ENCODE assay signal across 14 cellular contexts in the genomic region with DNA sequence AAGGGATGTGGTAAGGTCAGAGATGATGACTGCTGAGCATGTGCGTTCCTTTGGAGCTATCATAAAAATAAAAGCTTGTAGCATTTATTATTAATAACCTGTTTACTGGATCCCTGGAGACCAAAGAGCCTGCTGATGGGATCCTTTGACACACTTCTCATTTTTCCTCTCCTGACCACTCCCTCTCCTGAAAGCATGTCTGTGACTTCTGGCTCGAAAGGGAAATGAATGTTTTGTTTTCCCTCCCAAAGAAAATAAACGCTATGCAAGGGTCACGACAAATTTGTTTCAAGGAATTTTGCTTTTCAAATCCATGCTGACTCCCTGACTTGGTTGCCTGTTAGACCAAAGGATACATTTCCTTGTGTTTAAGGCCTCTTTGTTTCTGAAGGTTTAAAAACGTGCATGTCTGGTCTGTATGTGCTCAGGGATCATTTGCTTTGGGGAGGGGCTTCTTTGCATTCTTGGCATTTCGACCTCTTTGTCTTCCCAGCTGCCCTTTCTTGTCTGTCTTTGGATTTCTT.
DNase-seq lines count a peak whose midpoint lies in the region; TF ChIP-seq lines count a peak whose summit lies in the region.
"Had no signal": no experiment of that assay in that cellular context is flagged by ENCODE, and none has a peak within 500 bp of the region (broad histone marks: within the 10 kb centered on the region; RNA-seq: fewer than 3 reads in every experiment).

No MANE protein-coding gene starts in this region.

- H3K4me3 ChIP-seq in right atrium auricular region (no peak overlapping the region), neuron (ENCODE audit: low read length) (peak overlapping the region; percentile 3), uterus (no peak overlapping the region)
- H3K4me3 ChIP-seq: Peyer's patch had no signal

- H3K36me3 Mint-ChIP-seq in immature natural killer cell = no peaks in the 10 kb centered on the region
- H3K36me3 Mint-ChIP-seq: naive B cell had no signal

- H3K4me1 Mint-ChIP-seq in immature natural killer cell = no peaks in the 10 kb centered on the region
- H3K4me1 Mint-ChIP-seq: naive B cell had no signal

- DNase-seq in EL (peak; percentile 50), SK-N-DZ (ENCODE audit: low spot score) (peak; percentile 29), right atrium auricular region (ENCODE audit: low spot score) (no peak), immature natural killer cell (no peak), uterus (no peak), DMS53 treated with DMSO at 0.1 percent for 48 hours (lab: John Stamatoyannopoulos, UW; ENCODE audit: unreplicated experiment) (no peak), HuH-7.5 (ENCODE audit: low spot score) (no peak)
- DNase-seq: activated CD4-positive, alpha-beta T cell treated with anti-CD3 and anti-CD28 coated beads for 48 hours; naive B cell; NCI-H446 treated with DMSO at 0.1 percent for 48 hours; Peyer's patch; stimulated activated CD8-positive, alpha-beta memory T cell treated with anti-CD3 and anti-CD28 coated beads, Interleukin-4, amount 100 ng/mL, for 48 hours; T-helper 2 cell had no signal

- peak overlapping the region; percentile 54 for H2AFZ ChIP-seq in neuron (ENCODE audit: low read depth, low read length)

- H3K4me3 Mint-ChIP-seq in immature natural killer cell = no peak overlapping the region
- H3K4me3 Mint-ChIP-seq: naive B cell had no signal

- H3K36me3 ChIP-seq in right atrium auricular region (no peaks in the 10 kb centered on the region), neuron (ENCODE audit: insufficient read depth, low read length) (no peaks in the 10 kb centered on the region), uterus (no peaks in the 10 kb centered on the region)
- H3K36me3 ChIP-seq: Peyer's patch had no signal

- H3K9me3 ChIP-seq in right atrium auricular region = no peaks in the 10 kb centered on the region
- H3K9me3 ChIP-seq in neuron (ENCODE audit: low read length) = no peaks in the 10 kb centered on the region
- H3K9me3 ChIP-seq in uterus = no peaks in the 10 kb centered on the region
- H3K9me3 ChIP-seq: Peyer's patch had no signal

- peak overlapping the region; percentile 79 to 88 for H3K27ac ChIP-seq in right atrium auricular region
- H3K27ac ChIP-seq in uterus = peak overlapping the region in 1 of 2 donors; percentile 32
- H3K27ac ChIP-seq: Peyer's patch had no signal

- intact Hi-C loops in uterus (cut with DNase I; ENCODE audit: low total_unique reads) = no loop called here

- no peaks in the 10 kb centered on the region for H3K9me3 Mint-ChIP-seq in immature natural killer cell
- H3K9me3 Mint-ChIP-seq: naive B cell had no signal

- peaks cover 0 to 2% (median 0%) of the 10 kb centered on the region in 3 donors for H3K27me3 Mint-ChIP-seq in immature natural killer cell (ENCODE audit: low read depth in 3 of 3)

- TF ChIP-seq POLR2A in uterus (IDR thresholded peaks at IDR 0.05) = no peak

- no peak overlapping the region for H3K27ac Mint-ChIP-seq in immature natural killer cell

- peaks cover 0 to 88% of the 10 kb centered on the region in 2 donors for H3K4me1 ChIP-seq in right atrium auricular region
- H3K4me1 ChIP-seq in neuron (ENCODE audit: insufficient read depth, low read length) = peaks cover 27% of the 10 kb centered on the region
- H3K4me1 ChIP-seq in uterus = no peaks in the 10 kb centered on the region
- H3K4me1 ChIP-seq: Peyer's patch had no signal

- no peaks in the 10 kb centered on the region for H3K27me3 ChIP-seq in right atrium auricular region
- H3K27me3 ChIP-seq in neuron (ENCODE audit: insufficient read depth, low read length) = no peaks in the 10 kb centered on the region
- H3K27me3 ChIP-seq in uterus = no peaks in the 10 kb centered on the region
- H3K27me3 ChIP-seq: Peyer's patch had no signal

- TF ChIP-seq CTCF in right atrium auricular region (IDR thresholded peaks at IDR 0.05) (no peak), uterus (IDR thresholded peaks at IDR 0.05) (no peak)

Comparison
In these comparisons a context has a peak if more than half of its experiments do, and no peak if none do; other contexts are left out.
1. DNase-seq: peak in EL (single experiment) and SK-N-DZ (single experiment); none in right atrium auricular region (single experiment), immature natural killer cell (0 of 3), uterus (0 of 2), DMS53 treated with DMSO at 0.1 percent for 48 hours (single experiment) and HuH-7.5 (single experiment).